ENCODE assay signal across 10 cellular contexts in genomic region chr5:134503937-134504437, GRCh38. TPM values are rescaled to one million over a fixed set of nuclear protein-coding genes. Genes with fewer than 3 reads are reported as not detected.
DNase-seq lines count a peak whose midpoint lies in the region; ATAC-seq, FAIRE-seq and TF ChIP-seq lines count a peak whose summit lies in the region.
"Had no signal": no experiment of that assay in that cellular context is flagged by ENCODE, and none has a peak within 500 bp of the region (broad histone marks: within the 10 kb centered on the region; RNA-seq: fewer than 3 reads in every experiment).

No MANE protein-coding gene starts in this region.

- H3K4me3 ChIP-seq in astrocyte (ENCODE audit: insufficient read depth, low read depth, low read length) (no peak overlapping the region), mesenchymal stem cell (ENCODE audit: insufficient read depth in 1 of 2, low read depth in 1 of 2, low read length in 2 of 2) (peak overlapping the region in 1 of 2 experiments; percentile 14), vagina (no peak overlapping the region), testis (no peak overlapping the region)

- intact Hi-C loops in vagina (cut with DNase I), result no loop called here
- intact Hi-C loops in testis (cut with DNase I; ENCODE audit: low total_unique reads), result no loop called here

- H3K27ac Mint-ChIP-seq in stimulated activated naive CD8-positive, alpha-beta T cell treated with anti-CD3 and anti-CD28 coated beads, Interleukin-15, Interleukin-2, amounts not matched to agents 100 ng/mL and 50 ng/mL, for 24 hours, result peak overlapping the region; percentile 95
- peak overlapping the region; percentile 93 for H3K27ac Mint-ChIP-seq in astrocyte (ENCODE audit: unreplicated experiment)
- H3K27ac Mint-ChIP-seq: activated B cell treated with CpG ODN at 0.5 μM for 24 hours had no signal

- H3K36me3 ChIP-seq in astrocyte (ENCODE audit: insufficient read depth, low read length) (no peaks in the 10 kb centered on the region), mesenchymal stem cell (ENCODE audit: control insufficient read depth in 1 of 2, insufficient read depth in 2 of 2, low read depth in 1 of 2, low read length in 2 of 2) (no peaks in the 10 kb centered on the region), vagina (no peaks in the 10 kb centered on the region), testis (ENCODE audit: low read depth, missing control alignments) (no peaks in the 10 kb centered on the region)

- no peak overlapping the region for H3K14ac ChIP-seq in mesenchymal stem cell (ENCODE audit: low read length in 2 of 2)

- H3K18ac ChIP-seq in mesenchymal stem cell (ENCODE audit: low read depth in 1 of 2, low read length in 2 of 2), result peak overlapping the region; percentile 75 to 93

- H3K4ac ChIP-seq in mesenchymal stem cell (ENCODE audit: low read depth in 1 of 2, low read length in 2 of 2), result peak overlapping the region; percentile 30 to 83

- WGBS in mesenchymal stem cell, result 86% methylated on average over 3 of the region's 3 CpGs
- 86 to 91% methylated on average over 3 of the region's 3 CpGs for WGBS in testis, 2 donors

- H2BK12ac ChIP-seq in mesenchymal stem cell (ENCODE audit: low read length in 2 of 2), result peak overlapping the region; percentile 87 to 96

- no peak for TF ChIP-seq POLR2A in vagina (IDR thresholded peaks at IDR 0.05)
- no peak for TF ChIP-seq POLR2A in testis (IDR thresholded peaks at IDR 0.05)

- no peak overlapping the region for H3K23ac ChIP-seq in mesenchymal stem cell (ENCODE audit: low read length in 2 of 2)

- H2BK5ac ChIP-seq in mesenchymal stem cell (ENCODE audit: low read depth, low read length, poor library complexity, severe bottlenecking), result peak overlapping the region; percentile 54

- H2BK15ac ChIP-seq in mesenchymal stem cell (ENCODE audit: low read depth, poor library complexity, severe bottlenecking), result peak overlapping the region; percentile 92

- H3K27me3 Mint-ChIP-seq in stimulated activated naive CD8-positive, alpha-beta T cell treated with anti-CD3 and anti-CD28 coated beads, Interleukin-15, Interleukin-2, amounts not matched to agents 100 ng/mL and 50 ng/mL, for 24 hours, result no peaks in the 10 kb centered on the region
- no peaks in the 10 kb centered on the region for H3K27me3 Mint-ChIP-seq in astrocyte (ENCODE audit: low read depth, unreplicated experiment)
- H3K27me3 Mint-ChIP-seq: activated B cell treated with CpG ODN at 0.5 μM for 24 hours had no signal

- H3K4me1 Mint-ChIP-seq in stimulated activated naive CD8-positive, alpha-beta T cell treated with anti-CD3 and anti-CD28 coated beads, Interleukin-15, Interleukin-2, amounts not matched to agents 100 ng/mL and 50 ng/mL, for 24 hours (ENCODE audit: low read depth), result peaks cover 34% of the 10 kb centered on the region
- H3K4me1 Mint-ChIP-seq in astrocyte (ENCODE audit: low read depth, unreplicated experiment), result peaks cover 18% of the 10 kb centered on the region

- peak overlapping the region; percentile 87 for H4K91ac ChIP-seq in mesenchymal stem cell (ENCODE audit: low read length)

- H3K9me3 Mint-ChIP-seq in stimulated activated naive CD8-positive, alpha-beta T cell treated with anti-CD3 and anti-CD28 coated beads, Interleukin-15, Interleukin-2, amounts not matched to agents 100 ng/mL and 50 ng/mL, for 24 hours, result no peaks in the 10 kb centered on the region
- no peaks in the 10 kb centered on the region for H3K9me3 Mint-ChIP-seq in astrocyte (ENCODE audit: unreplicated experiment)
- H3K9me3 Mint-ChIP-seq: activated B cell treated with CpG ODN at 0.5 μM for 24 hours had no signal

- H3K36me3 Mint-ChIP-seq in stimulated activated naive CD8-positive, alpha-beta T cell treated with anti-CD3 and anti-CD28 coated beads, Interleukin-15, Interleukin-2, amounts not matched to agents 100 ng/mL and 50 ng/mL, for 24 hours (ENCODE audit: low read depth), result no peaks in the 10 kb centered on the region
- no peaks in the 10 kb centered on the region for H3K36me3 Mint-ChIP-seq in astrocyte (ENCODE audit: low read depth, unreplicated experiment)

- no peak for ATAC-seq in stimulated activated naive CD8-positive, alpha-beta T cell treated with anti-CD3 and anti-CD28 coated beads, Interleukin-15, Interleukin-2, amounts not matched to agents 100 U/mL and 50 U/mL, for 24 hours

- peak overlapping the region; percentile 56 for H3K4me2 ChIP-seq in astrocyte (ENCODE audit: low read length)
- H3K4me2 ChIP-seq in mesenchymal stem cell (ENCODE audit: low read length, poor library complexity, severe bottlenecking), result no peak overlapping the region

- no peaks in the 10 kb centered on the region for H3K79me1 ChIP-seq in mesenchymal stem cell (replicated peaks; ENCODE audit: low read length, poor library complexity, severe bottlenecking)

- peak overlapping the region; percentile 66 for H3K9ac ChIP-seq in astrocyte (ENCODE audit: low read length)
- H3K9ac ChIP-seq in mesenchymal stem cell (ENCODE audit: low read length), result peak overlapping the region; percentile 77

- peak overlapping the region; percentile 86 for H4K8ac ChIP-seq in mesenchymal stem cell (ENCODE audit: low read length)

- H2AFZ ChIP-seq in astrocyte (ENCODE audit: low read depth, low read length), result peak overlapping the region; percentile 25
- no peak overlapping the region for H2AFZ ChIP-seq in mesenchymal stem cell (ENCODE audit: low read depth, low read length)

- no peaks in the 10 kb centered on the region for H3K9me3 ChIP-seq in astrocyte (ENCODE audit: insufficient read depth, low read depth, low read length)
- no peaks in the 10 kb centered on the region for H3K9me3 ChIP-seq in mesenchymal stem cell (ENCODE audit: control insufficient read depth, low read length)
- H3K9me3 ChIP-seq in vagina, result no peaks in the 10 kb centered on the region
- no peaks in the 10 kb centered on the region for H3K9me3 ChIP-seq in testis

- H3K27ac ChIP-seq in astrocyte (ENCODE audit: low read depth, low read length), result peak overlapping the region; percentile 76
- H3K27ac ChIP-seq in mesenchymal stem cell (ENCODE audit: low read length, poor library complexity, severe bottlenecking), result peak overlapping the region; percentile 92
- H3K27ac ChIP-seq in vagina, result peak overlapping the region; percentile 65
- peak overlapping the region in 1 of 2 donors; percentile 52 for H3K27ac ChIP-seq in testis

- H3K27me3 ChIP-seq in astrocyte (ENCODE audit: insufficient read depth, low read length) (no peaks in the 10 kb centered on the region), mesenchymal stem cell (ENCODE audit: control insufficient read depth in 1 of 2, insufficient read depth in 1 of 2, low read length in 2 of 2) (no peaks in the 10 kb centered on the region), vagina (no peaks in the 10 kb centered on the region), testis (no peaks in the 10 kb centered on the region)

- FAIRE-seq in astrocyte (lab: Jason Lieb, UNC), result no peak
- FAIRE-seq: islet of Langerhans had no signal

- no peak for DNase-seq in stimulated activated naive CD8-positive, alpha-beta T cell treated with anti-CD3 and anti-CD28 coated beads, Interleukin-15, Interleukin-2, amounts not matched to agents 100 U/mL and 50 U/mL, for 24 hours
- peak; percentile 31 for DNase-seq in astrocyte (ENCODE audit: low read depth)
- no peak for DNase-seq in mesenchymal stem cell
- DNase-seq in vagina (ENCODE audit: extremely low spot score in 2 of 2), result no peak
- DNase-seq in SIG-M5 treated with dmso at 0.1 percent for 504 hours (lab: John Stamatoyannopoulos, UW; ENCODE audit: unreplicated experiment), result no peak
- DNase-seq in testis, result no peak
- no peak for DNase-seq in NCI-H446 treated with DMSO at 0.1 percent for 48 hours (lab: John Stamatoyannopoulos, UW)
- DNase-seq: activated B cell treated with CpG ODN at 0.5 μM for 24 hours had no signal

- TF ChIP-seq CTCF in astrocyte (IDR thresholded peaks at IDR 0.05; ENCODE audit: insufficient read depth, low read depth, low read length), result no peak
- TF ChIP-seq CTCF in vagina (IDR thresholded peaks at IDR 0.05), result no peak
- no peak for TF ChIP-seq CTCF in testis (IDR thresholded peaks at IDR 0.05)

- H4K20me1 ChIP-seq in astrocyte (ENCODE audit: insufficient read depth, low read length), result no peaks in the 10 kb centered on the region

- peak overlapping the region; percentile 33 for H3K4me3 Mint-ChIP-seq in stimulated activated naive CD8-positive, alpha-beta T cell treated with anti-CD3 and anti-CD28 coated beads, Interleukin-15, Interleukin-2, amounts not matched to agents 100 ng/mL and 50 ng/mL, for 24 hours
- no peak overlapping the region for H3K4me3 Mint-ChIP-seq in astrocyte (ENCODE audit: unreplicated experiment)
- H3K4me3 Mint-ChIP-seq: activated B cell treated with CpG ODN at 0.5 μM for 24 hours had no signal

- no peaks in the 10 kb centered on the region for H3K79me2 ChIP-seq in astrocyte (ENCODE audit: insufficient read depth, low read length)

- H2AK5ac ChIP-seq in mesenchymal stem cell (ENCODE audit: low read length, severe bottlenecking), result peak overlapping the region; percentile 94

- H3K4me1 ChIP-seq in astrocyte (ENCODE audit: insufficient read depth, low read length), result peaks cover 20% of the 10 kb centered on the region
- peaks cover 39% of the 10 kb centered on the region for H3K4me1 ChIP-seq in mesenchymal stem cell (ENCODE audit: control insufficient read depth, insufficient read depth, low read depth, low read length)
- peaks cover 35% of the 10 kb centered on the region for H3K4me1 ChIP-seq in vagina
- H3K4me1 ChIP-seq in testis, result peaks cover 8% of the 10 kb centered on the region

- peak overlapping the region; percentile 90 for H2BK120ac ChIP-seq in mesenchymal stem cell (ENCODE audit: low read depth, low read length)

RNA-seq across cellular contexts. Expression of gene JADE2, which starts 21.5 kb away (rescaled TPM):
- total RNA-seq in astrocyte, result 25.3 and 30.3 TPM in 2 replicates
- 19.8 TPM for polyA plus RNA-seq in mesenchymal stem cell (2013, experiment 1 of 2)
- polyA plus RNA-seq in mesenchymal stem cell (2013, experiment 2 of 2), result 17.8 TPM
- total RNA-seq in vagina, result 35.4 TPM
- 10 to 100 TPM; 54.5 to 67.2 TPM for total RNA-seq in testis
- polyA plus RNA-seq in testis (ENCODE audit: insufficient read depth, low read depth, low replicate concordance), result 26.0 TPM
